12 cellular contexts compared by ENCODE assay signal in the genomic region with DNA sequence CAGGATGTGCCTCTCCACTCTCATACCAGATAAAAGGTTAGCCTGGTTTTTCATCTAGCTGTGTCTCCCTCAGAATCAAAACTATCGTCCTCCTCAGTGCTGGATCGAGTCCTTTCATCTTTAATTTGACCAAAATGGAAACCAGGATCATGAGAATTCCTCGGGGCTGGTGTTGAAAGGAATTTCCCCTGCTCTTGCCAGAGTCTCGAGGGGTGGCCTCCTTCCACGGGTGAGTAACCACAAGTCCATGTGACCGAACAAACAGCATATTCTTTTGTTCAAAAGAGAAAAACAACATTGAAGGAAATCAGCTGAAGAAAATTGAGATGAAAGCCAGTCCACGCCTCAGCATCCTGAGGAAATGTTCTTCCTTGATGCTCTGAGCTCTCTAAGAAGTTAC.
DNase-seq lines count a peak whose midpoint lies in the region; FAIRE-seq and TF ChIP-seq lines count a peak whose summit lies in the region.
"Had no signal": no experiment of that assay in that cellular context is flagged by ENCODE, and none has a peak within 500 bp of the region (broad histone marks: within the 10 kb centered on the region; RNA-seq: fewer than 3 reads in every experiment).

No MANE protein-coding gene starts in this region.

- intact Hi-C loops in lower leg skin (cut with DNase I; ENCODE audit: low total_unique reads): no loop called here

- 33 to 35% methylated on average over 7 of the region's 7 CpGs for WGBS in lower leg skin, 2 donors
- 31% methylated on average over 7 of the region's 7 CpGs for WGBS in suprapubic skin

- TF ChIP-seq CTCF in lower leg skin (IDR thresholded peaks at IDR 0.05): no peak
- TF ChIP-seq CTCF in suprapubic skin (IDR thresholded peaks at IDR 0.05): no peak

- no peaks in the 10 kb centered on the region for H3K36me3 Mint-ChIP-seq in activated T-cell treated with anti-CD3 and anti-CD28 coated beads, Interleukin-2, amount 50 U/mL, for 24 hours (ENCODE audit: low read depth)
- H3K36me3 Mint-ChIP-seq: activated naive CD8-positive, alpha-beta T cell treated with anti-CD3 and anti-CD28 coated beads, Interleukin-2, amount 10 ng/mL, durations not matched to agents 7 days and 5 days had no signal

- H3K9me3 ChIP-seq in suprapubic skin: no peaks in the 10 kb centered on the region

- no peak overlapping the region for H3K4me3 Mint-ChIP-seq in activated T-cell treated with anti-CD3 and anti-CD28 coated beads, Interleukin-2, amount 50 U/mL, for 24 hours
- H3K4me3 Mint-ChIP-seq: activated naive CD8-positive, alpha-beta T cell treated with anti-CD3 and anti-CD28 coated beads, Interleukin-2, amount 10 ng/mL, durations not matched to agents 7 days and 5 days; naive B cell had no signal

- no peak overlapping the region for H3K27ac Mint-ChIP-seq in activated T-cell treated with anti-CD3 and anti-CD28 coated beads, Interleukin-2, amount 50 U/mL, for 24 hours

- peaks cover 7% of the 10 kb centered on the region for H3K4me1 Mint-ChIP-seq in activated T-cell treated with anti-CD3 and anti-CD28 coated beads, Interleukin-2, amount 50 U/mL, for 24 hours (ENCODE audit: low read depth)

- no peaks in the 10 kb centered on the region for H3K9me3 Mint-ChIP-seq in activated T-cell treated with anti-CD3 and anti-CD28 coated beads, Interleukin-2, amount 50 U/mL, for 24 hours
- H3K9me3 Mint-ChIP-seq: activated naive CD8-positive, alpha-beta T cell treated with anti-CD3 and anti-CD28 coated beads, Interleukin-2, amount 10 ng/mL, durations not matched to agents 7 days and 5 days had no signal

- no peaks in the 10 kb centered on the region for H3K27me3 ChIP-seq in suprapubic skin

- TF ChIP-seq POLR2A in lower leg skin (IDR thresholded peaks at IDR 0.05) (no peak), suprapubic skin (IDR thresholded peaks at IDR 0.05) (no peak)

- H3K36me3 ChIP-seq in suprapubic skin: no peaks in the 10 kb centered on the region

- H3K27ac ChIP-seq in suprapubic skin: peak overlapping the region; percentile 11

- H3K4me3 ChIP-seq in lower leg skin (ENCODE audit: low read depth, poor library complexity, severe bottlenecking): no peak overlapping the region
- no peak overlapping the region for H3K4me3 ChIP-seq in suprapubic skin

- DNase-seq in HTR-8/SVneo (ENCODE audit: insufficient read length, low spot score): peak; percentile 10
- peak; percentile 68 for DNase-seq in epidermal melanocyte (ENCODE audit: insufficient read length, low spot score)
- DNase-seq in lower leg skin (ENCODE audit: low spot score in 2 of 2): peak; percentile 73 to 90
- DNase-seq in suprapubic skin (ENCODE audit: low spot score in 2 of 2): peak in 1 of 2 donors; percentile 75
- DNase-seq in activated T-cell treated with anti-CD3 and anti-CD28 coated beads, Interleukin-2, amount 50 U/mL, for 24 hours: no peak
- DNase-seq in effector CD4-positive, alpha-beta T cell: no peak
- DNase-seq in NCI-H2107 (lab: John Stamatoyannopoulos, UW): no peak
- DNase-seq in DMS114 treated with DMSO at 0.1 percent for 48 hours (lab: John Stamatoyannopoulos, UW; ENCODE audit: unreplicated experiment): no peak
- DNase-seq: activated naive CD8-positive, alpha-beta T cell treated with anti-CD3 and anti-CD28 coated beads, Interleukin-2, amount 10 ng/mL, durations not matched to agents 7 days and 5 days; naive B cell; NCI-H187 treated with DMSO at 0.1 percent for 48 hours had no signal

- H3K27me3 Mint-ChIP-seq in activated T-cell treated with anti-CD3 and anti-CD28 coated beads, Interleukin-2, amount 50 U/mL, for 24 hours: peaks cover 22% of the 10 kb centered on the region
- H3K27me3 Mint-ChIP-seq: activated naive CD8-positive, alpha-beta T cell treated with anti-CD3 and anti-CD28 coated beads, Interleukin-2, amount 10 ng/mL, durations not matched to agents 7 days and 5 days had no signal

- no peak for FAIRE-seq in HTR-8/SVneo (lab: Jason Lieb, UNC)
- FAIRE-seq: G401.6 had no signal

- no peak for TF ChIP-seq EP300 in suprapubic skin (IDR thresholded peaks at IDR 0.05)

- peaks cover 36% of the 10 kb centered on the region for H3K4me1 ChIP-seq in suprapubic skin

Comparison
In these comparisons a context has a peak if more than half of its experiments do, and no peak if none do; other contexts are left out.
1. DNase-seq: peak in HTR-8/SVneo (single experiment), epidermal melanocyte (single experiment) and lower leg skin (2 of 2); none in activated T-cell treated with anti-CD3 and anti-CD28 coated beads, Interleukin-2, amount 50 U/mL, for 24 hours (single experiment), effector CD4-positive, alpha-beta T cell (single experiment), NCI-H2107 (single experiment) and DMS114 treated with DMSO at 0.1 percent for 48 hours (single experiment).